8 cellular contexts compared by ENCODE assay signal in genomic region chr1:161177112-161177935, GRCh38. TPM values are rescaled to one million over a fixed set of nuclear protein-coding genes. Genes with fewer than 3 reads are reported as not detected.
DNase-seq lines count a peak whose midpoint lies in the region; ATAC-seq and TF ChIP-seq lines count a peak whose summit lies in the region.

Gene B4GALT3 (minus strand): TSS chr1:161177507. CDS start chr1:161176060, 1,447 bp downstream.

- BruUV-seq in PC-3 (replicated peaks; lab: Mats Ljungman, UMichigan), result TSS peak; percentile 95

- CTCF ChIA-PET in PC-3 (lab: Charles Lee), result interaction anchor here (1.3 kb wide), 1 partner anchor 11 kb away, joined by 5 read pairs; the partner anchor contains the start of gene PPOX

- no peaks in the 10 kb centered on the region for H3K27me3 ChIP-seq in PC-3 (ENCODE audit: low read length)

- H3K9ac ChIP-seq in PC-3 (ENCODE audit: low read length), result peak within 1 kb of the TSS; percentile 80

- H3K36me3 ChIP-seq in PC-3 (ENCODE audit: low read depth, low read length), result peaks cover 27% of the 10 kb centered on the region; the same call in 1 of the 2 replicates

- peak within 1 kb of the TSS; percentile 94 for H3K4me2 ChIP-seq in PC-3 (ENCODE audit: low read length)

- intact Hi-C loops in PC-3 (cut with micrococcal nuclease), result no loop called here

- peak; percentile 84 for DNase-seq in DMS114 treated with DMSO at 0.1 percent for 48 hours (lab: John Stamatoyannopoulos, UW; ENCODE audit: unreplicated experiment)
- peak; percentile 60 for DNase-seq in Jurkat, Clone E6-1 (ENCODE audit: low read depth, low spot score)
- peak; percentile 82 for DNase-seq in PC-3
- DNase-seq in activated T-cell treated with anti-CD3 and anti-CD28 coated beads, Interleukin-2, amount 50 U/mL, for 1 hour, result peak; percentile 99
- DNase-seq in epithelial cell of prostate (ENCODE audit: low read depth, low spot score), result no peak
- DNase-seq in mucosa of gallbladder (ENCODE audit: low spot score), result peak; percentile 89
- peak; percentile 94 for DNase-seq in stimulated activated CD8-positive, alpha-beta memory T cell treated with anti-CD3 and anti-CD28 coated beads, Interleukin-4, amount 100 ng/mL, for 24 hours (ENCODE audit: low read depth)

- peaks cover 19% of the 10 kb centered on the region for H3K79me2 ChIP-seq in PC-3 (ENCODE audit: low read length)

- no peaks in the 10 kb centered on the region for H3K9me2 ChIP-seq in PC-3 (replicated peaks; ENCODE audit: low read length)

- peaks cover 25% of the 10 kb centered on the region for H3K4me1 ChIP-seq in PC-3 (ENCODE audit: insufficient read depth, low read length)

- peak within 1 kb of the TSS; percentile 89 for H2AFZ ChIP-seq in PC-3 (ENCODE audit: low read length)

- ATAC-seq in GM21576 (IDR thresholded peaks at IDR 0.05; ENCODE audit: unreplicated experiment) (peak; percentile 72), PC-3 (peak; percentile 86)

- no peaks in the 10 kb centered on the region for H3F3A ChIP-seq in PC-3 (ENCODE audit: low read length, unreplicated experiment)

- H3K27ac ChIP-seq in PC-3 (ENCODE audit: low read length) (peak within 1 kb of the TSS; percentile 27), epithelial cell of prostate (peak within 1 kb of the TSS; percentile 33)

- peak within 1 kb of the TSS; percentile 94 for H3K4me3 ChIP-seq in Jurkat, Clone E6-1 (ENCODE audit: low read length)
- H3K4me3 ChIP-seq in PC-3 (ENCODE audit: low read length), result peak within 1 kb of the TSS; percentile 87

- TF ChIP-seq CTCF in PC-3 (conservative IDR thresholded peaks at IDR 0.05; ENCODE audit: low read depth, low read length), result no peak

- no peaks in the 10 kb centered on the region for H4K20me1 ChIP-seq in PC-3 (ENCODE audit: low read length)

- H3K9me3 ChIP-seq in PC-3 (ENCODE audit: low read length), result no peaks in the 10 kb centered on the region

- POLR2A ChIA-PET in PC-3 (lab: Charles Lee; ENCODE audit: unreplicated experiment), result interaction anchor here (0.7 kb wide), 1 partner anchor 14 kb away, joined by 3 read pairs; no protein-coding TSS in a partner anchor

RNA-seq across cellular contexts. Expression of gene B4GALT3, which starts in this region (rescaled TPM):
- 51.5 TPM for polyA plus RNA-seq in Jurkat, Clone E6-1 (2012; ENCODE audit: insufficient read depth, insufficient read length)
- 76.9 and 85.4 TPM in 2 replicates for total RNA-seq in PC-3 (2014; rRNA removed)
- total RNA-seq in mucosa of gallbladder, result 36.4 TPM
